ENCODE assay signal across 1 cellular context in the genomic region with DNA sequence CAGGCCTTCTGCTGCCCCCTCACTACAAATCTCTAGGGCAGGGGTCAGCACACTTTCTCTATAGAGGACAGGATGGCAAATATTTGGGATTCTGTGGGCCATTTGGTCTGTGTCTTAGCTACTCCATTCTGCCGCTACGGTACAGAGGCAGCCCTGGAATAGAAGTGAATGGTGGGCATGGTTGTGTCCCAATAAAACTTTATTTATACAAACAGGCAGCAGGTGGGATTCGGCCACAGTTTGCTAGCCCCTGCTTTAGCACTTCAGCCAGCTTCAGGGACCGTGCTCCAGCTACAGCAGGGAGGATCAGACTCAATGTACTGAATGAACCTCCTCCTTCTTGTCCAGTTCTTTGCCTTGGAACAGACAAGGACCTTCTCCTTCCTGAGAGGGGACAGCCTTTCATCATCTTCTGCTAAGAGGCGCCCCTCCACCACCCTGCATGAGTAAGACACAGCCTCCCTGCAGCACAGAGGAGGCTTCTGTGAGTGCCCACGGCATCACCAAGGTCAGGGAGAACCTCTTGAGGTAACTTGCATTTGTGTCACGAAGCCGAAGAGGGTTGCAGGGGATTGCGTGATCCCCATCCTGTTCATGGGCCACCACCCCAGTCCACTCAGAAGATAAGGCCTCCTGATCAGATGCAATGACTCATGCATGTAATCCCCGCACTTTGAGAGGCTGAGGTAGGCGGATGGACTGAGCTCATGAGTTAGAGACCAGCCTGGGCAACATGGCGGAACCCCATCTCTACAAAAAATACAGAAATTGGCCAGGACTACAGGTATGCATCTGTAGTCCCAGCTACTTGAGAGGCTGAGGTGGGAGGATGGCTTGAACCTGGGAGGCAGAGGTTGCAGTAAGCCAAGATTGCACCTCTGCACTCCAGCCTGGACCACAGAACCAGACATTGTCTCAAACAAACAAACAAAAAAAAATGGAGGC.
A peak's percentile ranks its signal among the peaks of the same experiment; 100 is the strongest.
TF ChIP-seq lines count a peak whose summit lies in the region.

No MANE protein-coding gene starts in this region.

TF ChIP-seq in K562, 482 proteins besides CTCF, POLR2A, EP300 and RAD21 (continued from another document and continues in another):
- TF ChIP-seq, protein P1, sequence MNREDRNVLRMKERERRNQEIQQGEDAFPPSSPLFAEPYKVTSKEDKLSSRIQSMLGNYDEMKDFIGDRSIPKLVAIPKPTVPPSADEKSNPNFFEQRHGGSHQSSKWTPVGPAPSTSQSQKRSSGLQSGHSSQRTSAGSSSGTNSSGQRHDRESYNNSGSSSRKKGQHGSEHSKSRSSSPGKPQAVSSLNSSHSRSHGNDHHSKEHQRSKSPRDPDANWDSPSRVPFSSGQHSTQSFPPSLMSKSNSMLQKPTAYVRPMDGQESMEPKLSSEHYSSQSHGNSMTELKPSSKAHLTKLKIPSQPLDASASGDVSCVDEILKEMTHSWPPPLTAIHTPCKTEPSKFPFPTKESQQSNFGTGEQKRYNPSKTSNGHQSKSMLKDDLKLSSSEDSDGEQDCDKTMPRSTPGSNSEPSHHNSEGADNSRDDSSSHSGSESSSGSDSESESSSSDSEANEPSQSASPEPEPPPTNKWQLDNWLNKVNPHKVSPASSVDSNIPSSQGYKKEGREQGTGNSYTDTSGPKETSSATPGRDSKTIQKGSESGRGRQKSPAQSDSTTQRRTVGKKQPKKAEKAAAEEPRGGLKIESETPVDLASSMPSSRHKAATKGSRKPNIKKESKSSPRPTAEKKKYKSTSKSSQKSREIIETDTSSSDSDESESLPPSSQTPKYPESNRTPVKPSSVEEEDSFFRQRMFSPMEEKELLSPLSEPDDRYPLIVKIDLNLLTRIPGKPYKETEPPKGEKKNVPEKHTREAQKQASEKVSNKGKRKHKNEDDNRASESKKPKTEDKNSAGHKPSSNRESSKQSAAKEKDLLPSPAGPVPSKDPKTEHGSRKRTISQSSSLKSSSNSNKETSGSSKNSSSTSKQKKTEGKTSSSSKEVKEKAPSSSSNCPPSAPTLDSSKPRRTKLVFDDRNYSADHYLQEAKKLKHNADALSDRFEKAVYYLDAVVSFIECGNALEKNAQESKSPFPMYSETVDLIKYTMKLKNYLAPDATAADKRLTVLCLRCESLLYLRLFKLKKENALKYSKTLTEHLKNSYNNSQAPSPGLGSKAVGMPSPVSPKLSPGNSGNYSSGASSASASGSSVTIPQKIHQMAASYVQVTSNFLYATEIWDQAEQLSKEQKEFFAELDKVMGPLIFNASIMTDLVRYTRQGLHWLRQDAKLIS (CRISPR knock-in tag; IDR thresholded peaks at IDR 0.05) = peak; percentile 47
- TF ChIP-seq STAT5B (CRISPR knock-in tag; IDR thresholded peaks at IDR 0.05) (no peak), ZNF561 (CRISPR knock-in tag; conservative IDR thresholded peaks at IDR 0.05) (no peak), BACH1 (tag; IDR thresholded peaks at IDR 0.05) (peak; percentile 90), ZBTB17 (CRISPR knock-in tag; IDR thresholded peaks at IDR 0.05) (peak; percentile 74; the same call in 1 of the 2 replicates), ZNF707 (CRISPR knock-in tag; conservative IDR thresholded peaks at IDR 0.05) (0 out of 2 replicates have a peak, but pooled peaks have one; percentile 27), FOS (IDR thresholded peaks at IDR 0.05; ENCODE audit: extremely low read depth, insufficient read length) (peak; percentile 62), ARID2 (IDR thresholded peaks at IDR 0.05) (no peak), SP1 (CRISPR knock-in tag; IDR thresholded peaks at IDR 0.05) (peak; percentile 31; the same call in 1 of the 2 replicates), NUFIP1 (IDR thresholded peaks at IDR 0.05; ENCODE audit: partially characterized antibody) (no peak), POLR2H (tag; IDR thresholded peaks at IDR 0.05; ENCODE audit: low read depth) (peak; percentile 75), E2F3 (CRISPR knock-in tag; IDR thresholded peaks at IDR 0.05) (peak; percentile 71), SMAD3 (CRISPR knock-in tag; conservative IDR thresholded peaks at IDR 0.05) (peak; percentile 89), CHCHD3 (CRISPR knock-in tag; IDR thresholded peaks at IDR 0.05) (no peak), CREM (IDR thresholded peaks at IDR 0.05; ENCODE audit: low read depth) (peak; percentile 46), BMI1 (IDR thresholded peaks at IDR 0.05; ENCODE audit: low read length) (no peak), MEF2D (tag; conservative IDR thresholded peaks at IDR 0.05; ENCODE audit: low read depth) (peak; percentile 64), CREB1 (IDR thresholded peaks at IDR 0.05) (no peak), CREB1 (CRISPR knock-in tag; IDR thresholded peaks at IDR 0.05) (no peak), ZNF583 (CRISPR knock-in tag; IDR thresholded peaks at IDR 0.05) (peak; percentile 62; the same call in 1 of the 2 replicates), SAFB2 (IDR thresholded peaks at IDR 0.05; ENCODE audit: borderline replicate concordance, low read depth, low read length, severe bottlenecking) (no peak), ZKSCAN8 (CRISPR knock-in tag; IDR thresholded peaks at IDR 0.05) (peak; percentile 68; the same call in 1 of the 2 replicates), RAD51 (IDR thresholded peaks at IDR 0.05; ENCODE audit: borderline replicate concordance, low read depth) (no peak), SAFB (IDR thresholded peaks at IDR 0.05; ENCODE audit: borderline replicate concordance, low read depth, low read length) (no peak), ZNF668 (CRISPR knock-in tag; IDR thresholded peaks at IDR 0.05) (0 out of 2 replicates have a peak, but pooled peaks have one; percentile 44), MECOM (CRISPR knock-in tag; IDR thresholded peaks at IDR 0.05) (peak; percentile 80), ETV1 (tag; conservative IDR thresholded peaks at IDR 0.05; ENCODE audit: low read depth) (peak; percentile 81), HDAC8 (tag; IDR thresholded peaks at IDR 0.05) (peak; percentile 80; the same call in 1 of the 2 replicates), GATAD2B (IDR thresholded peaks at IDR 0.05; ENCODE audit: borderline replicate concordance) (no peak), TBL1XR1 (IDR thresholded peaks at IDR 0.05; ENCODE audit: low read length in 2 of 2) (no peak), ZNF830 (CRISPR knock-in tag; IDR thresholded peaks at IDR 0.05) (no peak), WHSC1 (IDR thresholded peaks at IDR 0.05; ENCODE audit: low read length) (no peak), ATF7 (IDR thresholded peaks at IDR 0.05) (peak; percentile 97), NCOR1 (IDR thresholded peaks at IDR 0.05) (0 out of 2 replicates have a peak, but pooled peaks have one; percentile 14), MTA1 (IDR thresholded peaks at IDR 0.05; ENCODE audit: borderline replicate concordance) (no peak; the same call in 1 of the 2 replicates), ZNF589 (CRISPR knock-in tag; IDR thresholded peaks at IDR 0.05; ENCODE audit: low read depth) (peak; percentile 98), MCM2 (IDR thresholded peaks at IDR 0.05; ENCODE audit: low read depth) (no peak), NFIX (CRISPR knock-in tag; IDR thresholded peaks at IDR 0.05; ENCODE audit: low read depth) (no peak), KAT8 (IDR thresholded peaks at IDR 0.05; ENCODE audit: low read depth) (no peak), CEBPG (CRISPR knock-in tag; IDR thresholded peaks at IDR 0.05) (peak; percentile 100), CEBPG (tag; conservative IDR thresholded peaks at IDR 0.05 in 1 of 2, IDR thresholded peaks at IDR 0.05 in 1 of 2) (peak; percentile 94 to 99)
- TF ChIP-seq, protein P2, sequence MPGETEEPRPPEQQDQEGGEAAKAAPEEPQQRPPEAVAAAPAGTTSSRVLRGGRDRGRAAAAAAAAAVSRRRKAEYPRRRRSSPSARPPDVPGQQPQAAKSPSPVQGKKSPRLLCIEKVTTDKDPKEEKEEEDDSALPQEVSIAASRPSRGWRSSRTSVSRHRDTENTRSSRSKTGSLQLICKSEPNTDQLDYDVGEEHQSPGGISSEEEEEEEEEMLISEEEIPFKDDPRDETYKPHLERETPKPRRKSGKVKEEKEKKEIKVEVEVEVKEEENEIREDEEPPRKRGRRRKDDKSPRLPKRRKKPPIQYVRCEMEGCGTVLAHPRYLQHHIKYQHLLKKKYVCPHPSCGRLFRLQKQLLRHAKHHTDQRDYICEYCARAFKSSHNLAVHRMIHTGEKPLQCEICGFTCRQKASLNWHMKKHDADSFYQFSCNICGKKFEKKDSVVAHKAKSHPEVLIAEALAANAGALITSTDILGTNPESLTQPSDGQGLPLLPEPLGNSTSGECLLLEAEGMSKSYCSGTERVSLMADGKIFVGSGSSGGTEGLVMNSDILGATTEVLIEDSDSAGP (CRISPR knock-in tag; IDR thresholded peaks at IDR 0.05) = peak; percentile 59; the same call in 1 of the 2 replicates
- TF ChIP-seq, protein P3, sequence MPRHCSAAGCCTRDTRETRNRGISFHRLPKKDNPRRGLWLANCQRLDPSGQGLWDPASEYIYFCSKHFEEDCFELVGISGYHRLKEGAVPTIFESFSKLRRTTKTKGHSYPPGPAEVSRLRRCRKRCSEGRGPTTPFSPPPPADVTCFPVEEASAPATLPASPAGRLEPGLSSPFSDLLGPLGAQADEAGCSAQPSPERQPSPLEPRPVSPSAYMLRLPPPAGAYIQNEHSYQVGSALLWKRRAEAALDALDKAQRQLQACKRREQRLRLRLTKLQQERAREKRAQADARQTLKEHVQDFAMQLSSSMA (CRISPR knock-in tag; IDR thresholded peaks at IDR 0.05) = no peak
- TF ChIP-seq, protein P4, sequence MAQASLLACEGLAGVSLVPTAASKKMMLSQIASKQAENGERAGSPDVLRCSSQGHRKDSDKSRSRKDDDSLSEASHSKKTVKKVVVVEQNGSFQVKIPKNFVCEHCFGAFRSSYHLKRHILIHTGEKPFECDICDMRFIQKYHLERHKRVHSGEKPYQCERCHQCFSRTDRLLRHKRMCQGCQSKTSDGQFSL (CRISPR knock-in tag; IDR thresholded peaks at IDR 0.05) = no peak
- TF ChIP-seq, protein P4 (tag; IDR thresholded peaks at IDR 0.05) = 0 out of 4 replicates have a peak, but pooled peaks of 1 of the 2 experiments have one; percentile 73
- TF ChIP-seq, protein P5, sequence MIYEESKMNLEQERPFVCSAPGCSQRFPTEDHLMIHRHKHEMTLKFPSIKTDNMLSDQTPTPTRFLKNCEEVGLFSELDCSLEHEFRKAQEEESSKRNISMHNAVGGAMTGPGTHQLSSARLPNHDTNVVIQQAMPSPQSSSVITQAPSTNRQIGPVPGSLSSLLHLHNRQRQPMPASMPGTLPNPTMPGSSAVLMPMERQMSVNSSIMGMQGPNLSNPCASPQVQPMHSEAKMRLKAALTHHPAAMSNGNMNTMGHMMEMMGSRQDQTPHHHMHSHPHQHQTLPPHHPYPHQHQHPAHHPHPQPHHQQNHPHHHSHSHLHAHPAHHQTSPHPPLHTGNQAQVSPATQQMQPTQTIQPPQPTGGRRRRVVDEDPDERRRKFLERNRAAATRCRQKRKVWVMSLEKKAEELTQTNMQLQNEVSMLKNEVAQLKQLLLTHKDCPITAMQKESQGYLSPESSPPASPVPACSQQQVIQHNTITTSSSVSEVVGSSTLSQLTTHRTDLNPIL (CRISPR knock-in tag; IDR thresholded peaks at IDR 0.05) = no peak; the same call in 1 of the 2 replicates
- TF ChIP-seq, protein P6, sequence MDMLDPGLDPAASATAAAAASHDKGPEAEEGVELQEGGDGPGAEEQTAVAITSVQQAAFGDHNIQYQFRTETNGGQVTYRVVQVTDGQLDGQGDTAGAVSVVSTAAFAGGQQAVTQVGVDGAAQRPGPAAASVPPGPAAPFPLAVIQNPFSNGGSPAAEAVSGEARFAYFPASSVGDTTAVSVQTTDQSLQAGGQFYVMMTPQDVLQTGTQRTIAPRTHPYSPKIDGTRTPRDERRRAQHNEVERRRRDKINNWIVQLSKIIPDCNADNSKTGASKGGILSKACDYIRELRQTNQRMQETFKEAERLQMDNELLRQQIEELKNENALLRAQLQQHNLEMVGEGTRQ (CRISPR knock-in tag; IDR thresholded peaks at IDR 0.05) = no peak
- TF ChIP-seq, protein P7, sequence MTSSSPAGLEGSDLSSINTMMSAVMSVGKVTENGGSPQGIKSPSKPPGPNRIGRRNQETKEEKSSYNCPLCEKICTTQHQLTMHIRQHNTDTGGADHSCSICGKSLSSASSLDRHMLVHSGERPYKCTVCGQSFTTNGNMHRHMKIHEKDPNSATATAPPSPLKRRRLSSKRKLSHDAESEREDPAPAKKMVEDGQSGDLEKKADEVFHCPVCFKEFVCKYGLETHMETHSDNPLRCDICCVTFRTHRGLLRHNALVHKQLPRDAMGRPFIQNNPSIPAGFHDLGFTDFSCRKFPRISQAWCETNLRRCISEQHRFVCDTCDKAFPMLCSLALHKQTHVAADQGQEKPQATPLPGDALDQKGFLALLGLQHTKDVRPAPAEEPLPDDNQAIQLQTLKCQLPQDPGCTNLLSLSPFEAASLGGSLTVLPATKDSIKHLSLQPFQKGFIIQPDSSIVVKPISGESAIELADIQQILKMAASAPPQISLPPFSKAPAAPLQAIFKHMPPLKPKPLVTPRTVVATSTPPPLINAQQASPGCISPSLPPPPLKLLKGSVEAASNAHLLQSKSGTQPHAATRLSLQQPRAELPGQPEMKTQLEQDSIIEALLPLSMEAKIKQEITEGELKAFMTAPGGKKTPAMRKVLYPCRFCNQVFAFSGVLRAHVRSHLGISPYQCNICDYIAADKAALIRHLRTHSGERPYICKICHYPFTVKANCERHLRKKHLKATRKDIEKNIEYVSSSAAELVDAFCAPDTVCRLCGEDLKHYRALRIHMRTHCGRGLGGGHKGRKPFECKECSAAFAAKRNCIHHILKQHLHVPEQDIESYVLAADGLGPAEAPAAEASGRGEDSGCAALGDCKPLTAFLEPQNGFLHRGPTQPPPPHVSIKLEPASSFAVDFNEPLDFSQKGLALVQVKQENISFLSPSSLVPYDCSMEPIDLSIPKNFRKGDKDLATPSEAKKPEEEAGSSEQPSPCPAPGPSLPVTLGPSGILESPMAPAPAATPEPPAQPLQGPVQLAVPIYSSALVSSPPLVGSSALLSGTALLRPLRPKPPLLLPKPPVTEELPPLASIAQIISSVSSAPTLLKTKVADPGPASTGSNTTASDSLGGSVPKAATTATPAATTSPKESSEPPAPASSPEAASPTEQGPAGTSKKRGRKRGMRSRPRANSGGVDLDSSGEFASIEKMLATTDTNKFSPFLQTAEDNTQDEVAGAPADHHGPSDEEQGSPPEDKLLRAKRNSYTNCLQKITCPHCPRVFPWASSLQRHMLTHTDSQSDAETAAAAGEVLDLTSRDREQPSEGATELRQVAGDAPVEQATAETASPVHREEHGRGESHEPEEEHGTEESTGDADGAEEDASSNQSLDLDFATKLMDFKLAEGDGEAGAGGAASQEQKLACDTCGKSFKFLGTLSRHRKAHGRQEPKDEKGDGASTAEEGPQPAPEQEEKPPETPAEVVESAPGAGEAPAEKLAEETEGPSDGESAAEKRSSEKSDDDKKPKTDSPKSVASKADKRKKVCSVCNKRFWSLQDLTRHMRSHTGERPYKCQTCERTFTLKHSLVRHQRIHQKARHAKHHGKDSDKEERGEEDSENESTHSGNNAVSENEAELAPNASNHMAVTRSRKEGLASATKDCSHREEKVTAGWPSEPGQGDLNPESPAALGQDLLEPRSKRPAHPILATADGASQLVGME (CRISPR knock-in tag; IDR thresholded peaks at IDR 0.05) = 0 out of 2 replicates have a peak, but pooled peaks have one; percentile 63
